In genomic region chrX:68508799-68509198, GRCh38 we compare ENCODE assay signal across 14 cellular contexts. TPM values are rescaled to one million over a fixed set of nuclear protein-coding genes. Genes with fewer than 3 reads are reported as not detected.
DNase-seq lines count a peak whose midpoint lies in the region; ATAC-seq, FAIRE-seq and TF ChIP-seq lines count a peak whose summit lies in the region.
"Had no signal": no experiment of that assay in that cellular context is flagged by ENCODE, and none has a peak within 500 bp of the region (broad histone marks: within the 10 kb centered on the region; RNA-seq: fewer than 3 reads in every experiment).

No MANE protein-coding gene starts in this region.

- TF ChIP-seq CTCF in Loucy (conservative IDR thresholded peaks at IDR 0.05; ENCODE audit: low read length) (no peak), GM12878 (IDR thresholded peaks at IDR 0.05 in 2 of 3, conservative IDR thresholded peaks at IDR 0.05 in 1 of 3; ENCODE audit: control insufficient read depth in 2 of 3, extremely low read depth in 1 of 3, insufficient read depth in 1 of 3, low read depth in 3 of 3, low read length in 3 of 3) (no peak), HepG2 (CRISPR knock-in tag; IDR thresholded peaks at IDR 0.05) (no peak)

- SMC1A ChIA-PET in GM12878 (lab: Charles Lee; ENCODE audit: uncharacterized antibody, unreplicated experiment) = interaction anchor here (1.0 kb wide), 1 partner anchor 201 kb away, joined by 4 read pairs; no protein-coding TSS in a partner anchor

- intact Hi-C loops in GM12878 (cut with micrococcal nuclease; ENCODE audit: unreplicated experiment) (loop anchor here (10.0 kb wide), 1 partner anchor 296 kb away; no protein-coding TSS in a partner anchor), HepG2 (cut with micrococcal nuclease; ENCODE audit: unreplicated experiment) (no loop called here)

- TF ChIP-seq RAD21 in GM12878 (IDR thresholded peaks at IDR 0.05; ENCODE audit: insufficient read depth, low read depth, low read length) = no peak
- TF ChIP-seq RAD21 in HepG2 (CRISPR knock-in tag; IDR thresholded peaks at IDR 0.05) = no peak

- POLR2A ChIA-PET in GM12878 (lab: Charles Lee) (no interaction called here), HepG2 (lab: Yijun Ruan, JAX) (interaction anchor here (0.8 kb wide), 1 partner anchor 10 kb away, joined by 3 read pairs; the partner anchor contains the start of gene YIPF6)

- TF ChIP-seq POLR2A in GM12878 (IDR thresholded peaks at IDR 0.05; ENCODE audit: low read depth, low read length) (no peak), HepG2 (IDR thresholded peaks at IDR 0.05; ENCODE audit: insufficient read depth in 1 of 2, low read depth in 2 of 2, low read length in 2 of 2) (no peak), GM18505 (IDR thresholded peaks at IDR 0.05; ENCODE audit: borderline replicate concordance, extremely low read depth, insufficient read depth, insufficient read length) (no peak)

- WGBS in GM12878 (ENCODE audit: insufficient coverage, insufficient replicate concordance, low lambda C conversion rate, missing lambda C conversion rate) = 21% methylated on average over 2 of the region's 2 CpGs
- WGBS in HepG2 (ENCODE audit: low lambda C conversion rate) = 100% methylated on average over 2 of the region's 2 CpGs

- no peak overlapping the region for H2AFZ ChIP-seq in Loucy (ENCODE audit: low read length)
- H2AFZ ChIP-seq in GM12878 (ENCODE audit: control insufficient read depth, low read depth, low read length) = no peak overlapping the region
- H2AFZ ChIP-seq in HepG2 (ENCODE audit: low read length) = no peak overlapping the region

- no peaks in the 10 kb centered on the region for H3K9me3 ChIP-seq in Loucy (ENCODE audit: insufficient read depth, low read depth, low read length)
- H3K9me3 ChIP-seq in GM12878 (replicated peaks; ENCODE audit: control insufficient read depth, insufficient read depth, low read length) = no peaks in the 10 kb centered on the region
- no peaks in the 10 kb centered on the region for H3K9me3 ChIP-seq in HepG2 (ENCODE audit: low read length)
- H3K9me3 ChIP-seq: right lobe of liver, upper lobe of right lung had no signal

- peak; percentile 35 for ATAC-seq in GM18868 (IDR thresholded peaks at IDR 0.05; ENCODE audit: unreplicated experiment)
- ATAC-seq in GM12878 = peak; percentile 50
- peak; percentile 31; the same call in 1 of the 3 replicates for ATAC-seq in HepG2
- ATAC-seq in HG03378 (IDR thresholded peaks at IDR 0.05; ENCODE audit: unreplicated experiment) = no peak
- ATAC-seq in GM21619 (IDR thresholded peaks at IDR 0.05; ENCODE audit: unreplicated experiment) = no peak
- no peak for ATAC-seq in GM18505 (IDR thresholded peaks at IDR 0.05; ENCODE audit: unreplicated experiment)
- ATAC-seq: upper lobe of right lung had no signal

- H3K36me3 ChIP-seq in Loucy (ENCODE audit: insufficient read depth, low read length) = peaks cover 17% of the 10 kb centered on the region; the same call in 1 of the 2 replicates
- H3K36me3 ChIP-seq in GM12878 (ENCODE audit: control insufficient read depth in 2 of 2, insufficient read depth in 2 of 2, low read length in 1 of 2) = no peaks in the 10 kb centered on the region
- peaks cover 1 to 7% of the 10 kb centered on the region in 2 experiments; a peak in 3 of 5 replicates for H3K36me3 ChIP-seq in HepG2 (replicated peaks in 1 of 2; ENCODE audit: control insufficient read depth in 1 of 2, insufficient read depth in 2 of 2, low read length in 2 of 2)

- RAD21 ChIA-PET in GM12878 (lab: Charles Lee; ENCODE audit: unreplicated experiment) = interaction anchor here (0.5 to 0.9 kb wide), 2 partner anchors 39 to 202 kb away, joined by 3 read pairs; no protein-coding TSS in a partner anchor

- in situ Hi-C loops in GM12878 (cut with MboI) (loop anchor here (5.0 to 10.0 kb wide), 2 partner anchors 204 to 876 kb away; no protein-coding TSS in a partner anchor), HepG2 (cut with HindIII; ENCODE audit: extremely low pct_ligation_motif_present, low pct_unique_long_range_greater_than_20kb) (no loop called here)

- H3K4me2 ChIP-seq in Loucy (ENCODE audit: low read depth, low read length, poor library complexity, severe bottlenecking) (peak overlapping the region; percentile 20), GM12878 (ENCODE audit: control insufficient read depth, insufficient read depth) (no peak overlapping the region), HepG2 (ENCODE audit: low read depth, low read length) (no peak overlapping the region)

- DNase-seq in GM12878 (ENCODE audit: low read depth, low spot score) = no peak
- no peak for DNase-seq in HepG2 (ENCODE audit: low spot score)
- DNase-seq in NCI-H128 (lab: John Stamatoyannopoulos, UW; ENCODE audit: unreplicated experiment) = no peak
- DNase-seq: cerebellar nuclear complex, midbrain, NCI-H526, right lobe of liver, T-helper 1 cell, upper lobe of right lung had no signal

- H3K79me2 ChIP-seq in Loucy (ENCODE audit: insufficient read depth, low read length) (peaks cover 12% of the 10 kb centered on the region; the same call in 1 of the 2 replicates), GM12878 (ENCODE audit: control insufficient read depth, insufficient read depth, low read length) (no peaks in the 10 kb centered on the region; the same call in none of the 2 replicates), HepG2 (ENCODE audit: insufficient read depth, low read length) (peaks cover 31% of the 10 kb centered on the region)

- H3K27ac ChIP-seq in GM12878 (ENCODE audit: control insufficient read depth, insufficient read depth) = no peak overlapping the region
- peak overlapping the region; percentile 44 for H3K27ac ChIP-seq in HepG2 (ENCODE audit: extremely low read length, insufficient read depth, low read length)
- H3K27ac ChIP-seq: right lobe of liver, upper lobe of right lung had no signal

- H3F3A ChIP-seq in Loucy (ENCODE audit: low read depth) = no peaks in the 10 kb centered on the region

- FAIRE-seq in GM12878 (lab: Jason Lieb, UNC) = no peak
- FAIRE-seq in HepG2 (lab: Jason Lieb, UNC) = no peak

- H3K4me3 ChIP-seq in Loucy (ENCODE audit: low read length, poor library complexity, severe bottlenecking) (no peak overlapping the region), GM12878 (no peak overlapping the region), HepG2 (replicated peaks in 1 of 3; ENCODE audit: insufficient read depth in 1 of 3, low read depth in 2 of 3, low read length in 3 of 3) (no peak overlapping the region)
- H3K4me3 ChIP-seq: right lobe of liver, upper lobe of right lung had no signal

- no peaks in the 10 kb centered on the region for H3K4me1 ChIP-seq in Loucy (ENCODE audit: insufficient read depth, low read length, poor library complexity, severe bottlenecking)
- no peaks in the 10 kb centered on the region for H3K4me1 ChIP-seq in GM12878 (ENCODE audit: control insufficient read depth, insufficient read depth, low read length)
- H3K4me1 ChIP-seq in HepG2 (ENCODE audit: insufficient read depth, low read length) = peaks cover 11% of the 10 kb centered on the region
- H3K4me1 ChIP-seq: right lobe of liver, upper lobe of right lung had no signal

- no peaks in the 10 kb centered on the region for H4K20me1 ChIP-seq in Loucy (ENCODE audit: insufficient read depth, low read length, poor library complexity, severe bottlenecking)
- H4K20me1 ChIP-seq in GM12878 (ENCODE audit: control insufficient read depth, insufficient read depth) = no peaks in the 10 kb centered on the region
- H4K20me1 ChIP-seq in HepG2 (ENCODE audit: insufficient read depth, low read length) = peaks cover 8% of the 10 kb centered on the region; the same call in 1 of the 2 replicates

- TF ChIP-seq EP300 in GM12878 (IDR thresholded peaks at IDR 0.05; ENCODE audit: borderline replicate concordance in 1 of 2, control insufficient read depth in 1 of 2, low read depth in 2 of 2, low read length in 2 of 2) = no peak
- no peak for TF ChIP-seq EP300 in HepG2 (IDR thresholded peaks at IDR 0.05; ENCODE audit: low read depth in 2 of 2, low read length in 2 of 2)
- TF ChIP-seq EP300 in HepG2 (CRISPR knock-in tag; IDR thresholded peaks at IDR 0.05; ENCODE audit: borderline replicate concordance) = no peak

- CTCF ChIA-PET in GM12878 (lab: Yijun Ruan, JAX) (interaction anchor here (0.6 to 1.4 kb wide), 7 partner anchors 9 to 320 kb away, joined by 3 to 4 read pairs (median 3); partner anchors contain the start of gene EFNB1), HepG2 (lab: Yijun Ruan, JAX; ENCODE audit: low intra/inter-chr PET ratio, low total read pairs) (no interaction called here)

- no TSS peak for BruUV-seq in GM12878 (replicated peaks; lab: Mats Ljungman, UMichigan)
- BruUV-seq in HepG2 (replicated peaks; lab: Mats Ljungman, UMichigan) = no TSS peak

- no peaks in the 10 kb centered on the region for H3K27me3 ChIP-seq in Loucy (ENCODE audit: insufficient read depth, low read length, poor library complexity, severe bottlenecking)
- no peaks in the 10 kb centered on the region for H3K27me3 ChIP-seq in GM12878 (replicated peaks in 1 of 2; ENCODE audit: control insufficient read depth in 2 of 2, insufficient read depth in 2 of 2, low read length in 1 of 2)
- no peaks in the 10 kb centered on the region for H3K27me3 ChIP-seq in HepG2 (ENCODE audit: control insufficient read depth in 1 of 2, insufficient read depth in 2 of 2, low read length in 2 of 2)
- H3K27me3 ChIP-seq: right lobe of liver, upper lobe of right lung had no signal

- no peak overlapping the region for H3K9ac ChIP-seq in Loucy (ENCODE audit: low read depth, low read length, poor library complexity, severe bottlenecking)
- no peak overlapping the region for H3K9ac ChIP-seq in GM12878 (ENCODE audit: control insufficient read depth, insufficient read depth, low read length)
- H3K9ac ChIP-seq in HepG2 (ENCODE audit: insufficient read depth, low read depth, low read length) = no peak overlapping the region

- H3K9me2 ChIP-seq in Loucy (replicated peaks; ENCODE audit: low read depth, low read length) = no peaks in the 10 kb centered on the region

RNA-seq across cellular contexts. Expression of gene YIPF6, which starts 9.9 kb away (rescaled TPM):
- 27.5 and 28.5 TPM in 2 replicates for total RNA-seq in GM12878 (2013; cell fraction: nucleolus; rRNA removed)
- 8.9 and 10.9 TPM in 2 replicates for total RNA-seq in GM12878 (2014; rRNA removed)
- 6.9 and 8.0 TPM in 2 replicates for total RNA-seq in GM12878 (2014; rRNA removed; fragmentation: Illumina TruSeq; extraction: Trizol)
- total RNA-seq in GM12878 (2021) = 10.4 and 11.0 TPM in 2 replicates
- 3.2 TPM for polyA plus RNA-seq in GM12878 (2011; ENCODE audit: low read depth)
- 15.9 and 17.8 TPM in 2 replicates for polyA plus RNA-seq in GM12878 (2011; rRNA removed)
- polyA plus RNA-seq in GM12878 (2011; cell fraction: cytosol; rRNA removed) = 5.6 and 7.2 TPM in 2 replicates
- 6.4 and 7.8 TPM in 2 replicates for polyA plus RNA-seq in GM12878 (2011; cell fraction: nucleus; rRNA removed)
- polyA plus RNA-seq in GM12878 (2012) = 6.2 and 6.6 TPM in 2 replicates
- polyA plus RNA-seq in GM12878 (2014; fragmentation: Illumina TruSeq; extraction: Trizol) = 6.6 and 8.4 TPM in 2 replicates
- polyA plus RNA-seq in GM12878 (2014; fragmentation: Nextera tagmentation; extraction: Ambion mirVana) = 10 to 100 TPM; 13.9 to 23.1 TPM
- 5.9 and 6.1 TPM in 2 replicates for polyA plus RNA-seq in GM12878 (2014; rRNA removed)
- polyA plus RNA-seq in GM12878 (2016; fragmentation: Nextera tagmentation; extraction: Ambion mirVana) = 10 to 100 TPM; 16.6 to 18.2 TPM
- polyA minus RNA-seq in GM12878 (2011; rRNA and poly(A)+ RNA removed) = 8.6 and 11.7 TPM in 2 replicates
- 2.7 and 5.0 TPM in 2 replicates for polyA minus RNA-seq in GM12878 (2011; cell fraction: cytosol; rRNA and poly(A)+ RNA removed)
- polyA minus RNA-seq in GM12878 (2011; cell fraction: nucleus; rRNA and poly(A)+ RNA removed) = 5.1 and 8.5 TPM in 2 replicates
- total RNA-seq in HepG2 (2016; rRNA removed; fragmentation: Illumina TruSeq; extraction: Trizol) = 36.7 and 43.6 TPM in 2 replicates
- 18.9 and 19.9 TPM in 2 replicates for total RNA-seq in HepG2 (2016; cell fraction: cytosol; rRNA removed; fragmentation: Illumina TruSeq; extraction: Trizol; ENCODE audit: low read depth)
- 38.7 and 43.0 TPM in 2 replicates for total RNA-seq in HepG2 (2016; cell fraction: insoluble cytoplasmic fraction; rRNA removed; fragmentation: Illumina TruSeq; extraction: Trizol)
- 17.0 and 24.1 TPM in 2 replicates for total RNA-seq in HepG2 (2016; cell fraction: membrane; rRNA removed; fragmentation: Illumina TruSeq; extraction: Trizol)
- total RNA-seq in HepG2 (2016; cell fraction: nucleus; rRNA removed; fragmentation: Illumina TruSeq; extraction: Trizol) = 37.3 and 42.4 TPM in 2 replicates
- polyA plus RNA-seq in HepG2 (2011; rRNA removed) = 28.5 and 37.8 TPM in 2 replicates
- 18.2 and 24.7 TPM in 2 replicates for polyA plus RNA-seq in HepG2 (2011; cell fraction: cytosol; rRNA removed)
- 7.8 and 12.2 TPM in 2 replicates for polyA plus RNA-seq in HepG2 (2011; cell fraction: nucleus; rRNA removed)
- 25.2 and 32.7 TPM in 2 replicates for polyA plus RNA-seq in HepG2 (2012)
- 9.9 and 11.2 TPM in 2 replicates for polyA plus RNA-seq in HepG2 (2016; cell fraction: cytosol; fragmentation: Illumina TruSeq; extraction: Trizol; ENCODE audit: low read depth)
- polyA plus RNA-seq in HepG2 (2016; cell fraction: insoluble cytoplasmic fraction; fragmentation: Illumina TruSeq; extraction: Trizol; ENCODE audit: low read depth) = 20.1 and 23.7 TPM in 2 replicates
- 11.4 and 12.1 TPM in 2 replicates for polyA plus RNA-seq in HepG2 (2016; cell fraction: membrane; fragmentation: Illumina TruSeq; extraction: Trizol; ENCODE audit: low read depth)
- polyA plus RNA-seq in HepG2 (2016; cell fraction: nucleus; fragmentation: Illumina TruSeq; extraction: Trizol; ENCODE audit: insufficient read depth, low read depth) = 35.5 and 36.8 TPM in 2 replicates
- polyA minus RNA-seq in HepG2 (2011; rRNA and poly(A)+ RNA removed; ENCODE audit: low replicate concordance) = 30.2 and 47.3 TPM in 2 replicates
- polyA minus RNA-seq in HepG2 (2011; cell fraction: cytosol; rRNA and poly(A)+ RNA removed) = 18.5 and 19.6 TPM in 2 replicates
- polyA minus RNA-seq in HepG2 (2011; cell fraction: nucleus; rRNA and poly(A)+ RNA removed) = 27.2 and 27.5 TPM in 2 replicates

Comparison
In these comparisons a context has a peak if more than half of its experiments do, and no peak if none do; other contexts are left out.
1. ATAC-seq: peak in GM18868 (single experiment), GM12878 (single experiment) and HepG2 (single experiment); none in HG03378 (single experiment), GM21619 (single experiment) and GM18505 (single experiment).